In genomic region chrX:153181822-153182221, GRCh38 we compare ENCODE assay signal across 36 cellular contexts. TPM values are rescaled to one million over a fixed set of nuclear protein-coding genes. Genes with fewer than 3 reads are reported as not detected.
"Had no signal": no experiment of that assay in that cellular context is flagged by ENCODE, and none has a peak within 500 bp of the region (broad histone marks: within the 10 kb centered on the region; RNA-seq: fewer than 3 reads in every experiment).

No MANE protein-coding gene starts in this region.

- H3K36me3 ChIP-seq: MG63 had no signal

- H3K27me3 ChIP-seq: MG63 had no signal

- H3K4me2 ChIP-seq: KMS-11 had no signal

- DNase-seq: Karpas-422, Kasumi-1, KG1, MG63, MM.1S, MV-4-11, NCI-H1048, NCI-H1092, NCI-H1092 treated with DMSO at 0.1 percent for 48 hours, NCI-H1105, NCI-H1105 treated with DMSO at 0.1 percent for 48 hours, NCI-H1417, NCI-H1417 treated with DMSO at 0.1 percent for 48 hours, NCI-H1436, NCI-H1436 treated with DMSO at 0.1 percent for 48 hours, NCI-H146, NCI-H1694, NCI-H1694 treated with DMSO at 0.1 percent for 48 hours, NCI-H187, NCI-H187 treated with DMSO at 0.1 percent for 48 hours, NCI-H1930, NCI-H2029, NCI-H2029 treated with DMSO at 0.1 percent for 48 hours, NCI-H2081, NCI-H2081 treated with DMSO at 0.1 percent for 48 hours, NCI-H2107, NCI-H2171, NCI-H2171 treated with DMSO at 0.1 percent for 48 hours, NCI-H2227 treated with DMSO at 0.1 percent for 48 hours, NCI-H226, NCI-H345, NCI-H446, NCI-H446 treated with DMSO at 0.1 percent for 48 hours had no signal

- H3K27ac ChIP-seq: KMS-11 had no signal

- H3K9me3 ChIP-seq: MG63 had no signal

- H3K9ac ChIP-seq: KMS-11 had no signal

- H3K4me3 ChIP-seq: MG63 had no signal

RNA-seq across cellular contexts. Expression of gene MAGEA1, which starts 2.7 kb away (rescaled TPM):
- total RNA-seq: LHCN-M2, MCF 10A had no signal
